ENCODE assay signal across 1 cellular context in the genomic region with DNA sequence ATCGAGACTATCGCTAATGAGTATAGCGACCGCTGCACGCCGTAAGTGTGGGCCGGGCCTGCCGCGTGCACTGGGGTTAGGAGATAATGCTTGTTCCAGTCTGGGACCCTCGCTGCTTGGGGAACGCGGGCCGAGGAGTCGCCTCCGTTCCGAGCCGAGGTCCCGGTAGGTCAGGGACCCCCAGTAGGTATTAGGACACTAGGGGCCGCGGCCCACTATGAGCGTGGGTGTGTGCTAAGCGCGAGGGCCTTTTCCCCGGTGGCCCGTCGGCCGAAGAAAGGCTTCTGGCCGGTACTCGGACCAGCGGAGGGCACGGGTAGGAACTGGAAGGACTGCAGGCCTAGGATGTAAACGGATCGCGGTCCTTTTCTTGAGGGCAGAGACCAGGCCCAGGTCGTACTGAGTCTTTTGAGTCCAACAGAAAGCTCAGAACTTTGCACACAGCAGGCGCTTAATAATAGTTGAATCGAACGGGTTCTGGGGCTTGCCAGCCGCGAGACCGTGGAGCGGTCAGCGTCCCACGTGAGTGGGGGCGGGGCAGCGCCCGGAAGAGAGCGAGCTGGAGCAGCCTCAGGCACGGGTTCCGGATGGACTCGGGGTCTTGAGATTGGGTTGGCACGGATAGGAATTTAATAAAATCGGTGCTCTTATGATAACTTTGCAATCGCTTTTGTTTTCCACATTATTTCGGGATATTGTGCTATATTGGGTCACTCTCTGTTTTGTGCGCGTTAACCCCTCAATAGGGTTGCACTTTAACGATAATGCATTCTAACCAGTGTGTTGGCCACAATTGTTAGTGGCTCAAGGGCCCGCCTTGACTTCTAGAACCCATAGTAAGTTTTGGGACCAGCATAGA.
TF ChIP-seq lines count a peak whose summit lies in the region.

No MANE protein-coding gene starts in this region.

TF ChIP-seq in HepG2, 621 proteins besides CTCF, POLR2A, EP300 and RAD21 (continued from another document and continues in another):
- peak; percentile 69; the same call in 1 of the 2 replicates for TF ChIP-seq TFE3 (CRISPR knock-in tag; IDR thresholded peaks at IDR 0.05)
- TF ChIP-seq ZNF451 (CRISPR knock-in tag; IDR thresholded peaks at IDR 0.05): no peak
- TF ChIP-seq, protein P1, sequence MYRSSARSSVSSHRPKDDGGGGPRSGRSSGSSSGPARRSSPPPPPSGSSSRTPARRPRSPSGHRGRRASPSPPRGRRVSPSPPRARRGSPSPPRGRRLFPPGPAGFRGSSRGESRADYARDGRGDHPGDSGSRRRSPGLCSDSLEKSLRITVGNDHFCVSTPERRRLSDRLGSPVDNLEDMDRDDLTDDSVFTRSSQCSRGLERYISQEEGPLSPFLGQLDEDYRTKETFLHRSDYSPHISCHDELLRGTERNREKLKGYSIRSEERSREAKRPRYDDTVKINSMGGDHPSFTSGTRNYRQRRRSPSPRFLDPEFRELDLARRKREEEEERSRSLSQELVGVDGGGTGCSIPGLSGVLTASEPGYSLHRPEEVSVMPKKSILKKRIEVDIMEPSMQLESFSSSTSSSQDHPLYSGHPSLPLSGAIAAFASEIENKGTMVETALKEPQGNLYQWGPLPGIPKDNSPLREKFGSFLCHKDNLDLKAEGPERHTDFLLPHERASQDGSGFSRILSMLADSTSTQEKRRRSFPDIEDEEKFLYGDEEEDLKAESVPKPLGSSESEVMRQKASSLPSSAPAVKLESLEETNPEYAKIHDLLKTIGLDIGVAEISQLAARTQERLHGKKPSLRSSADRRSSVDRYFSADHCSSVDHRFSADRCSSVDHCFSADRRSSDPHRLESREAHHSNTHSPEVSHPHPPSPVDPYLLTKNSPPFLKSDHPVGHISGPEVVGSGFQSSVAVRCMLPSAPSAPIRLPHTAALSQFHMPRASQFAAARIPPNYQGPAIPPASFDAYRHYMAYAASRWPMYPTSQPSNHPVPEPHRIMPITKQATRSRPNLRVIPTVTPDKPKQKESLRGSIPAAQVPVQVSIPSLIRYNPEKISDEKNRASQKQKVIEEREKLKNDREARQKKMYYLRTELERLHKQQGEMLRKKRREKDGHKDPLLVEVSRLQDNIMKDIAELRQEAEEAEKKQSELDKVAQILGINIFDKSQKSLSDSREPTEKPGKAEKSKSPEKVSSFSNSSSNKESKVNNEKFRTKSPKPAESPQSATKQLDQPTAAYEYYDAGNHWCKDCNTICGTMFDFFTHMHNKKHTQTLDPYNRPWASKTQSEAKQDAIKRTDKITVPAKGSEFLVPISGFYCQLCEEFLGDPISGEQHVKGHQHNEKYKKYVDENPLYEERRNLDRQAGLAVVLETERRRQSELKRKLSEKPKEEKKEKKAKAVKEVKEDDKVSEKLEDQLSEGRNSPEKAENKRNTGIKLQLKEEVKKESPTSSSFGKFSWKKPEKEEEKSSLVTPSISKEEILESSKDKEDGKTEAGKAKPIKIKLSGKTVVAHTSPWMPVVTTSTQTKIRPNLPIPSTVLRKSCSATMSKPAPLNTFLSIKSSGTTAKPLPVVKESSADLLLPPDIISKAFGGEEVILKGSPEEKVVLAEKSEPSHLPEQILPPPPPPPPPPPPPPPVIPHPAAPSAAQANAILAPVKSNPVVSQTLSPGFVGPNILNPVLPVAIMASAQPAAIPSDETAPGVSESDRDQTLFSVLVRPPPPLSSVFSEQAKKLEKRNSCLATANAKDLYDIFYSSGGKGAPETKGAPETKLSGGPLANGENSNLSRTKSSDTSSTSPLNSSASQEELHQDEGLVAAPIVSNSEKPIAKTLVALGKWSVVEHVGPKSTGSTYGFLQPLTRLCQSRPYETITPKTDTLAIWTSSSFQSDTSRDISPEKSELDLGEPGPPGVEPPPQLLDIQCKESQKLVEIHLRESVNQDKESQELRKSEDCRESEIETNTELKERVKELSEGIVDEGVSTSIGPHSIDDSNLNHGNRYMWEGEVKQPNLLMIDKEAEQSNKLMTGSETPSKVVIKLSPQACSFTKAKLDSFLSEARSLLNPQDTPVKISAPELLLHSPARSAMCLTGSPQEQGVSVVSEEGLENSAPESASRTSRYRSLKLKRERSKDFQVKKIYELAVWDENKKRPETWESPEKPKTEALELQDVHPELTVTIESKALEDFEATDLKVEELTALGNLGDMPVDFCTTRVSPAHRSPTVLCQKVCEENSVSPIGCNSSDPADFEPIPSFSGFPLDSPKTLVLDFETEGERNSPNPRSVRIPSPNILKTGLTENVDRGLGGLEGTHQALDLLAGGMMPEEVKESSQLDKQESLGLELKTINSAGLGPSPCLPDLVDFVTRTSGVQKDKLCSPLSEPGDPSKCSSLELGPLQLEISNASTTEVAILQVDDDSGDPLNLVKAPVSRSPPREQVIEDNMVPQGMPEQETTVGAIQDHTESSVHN (CRISPR knock-in tag; IDR thresholded peaks at IDR 0.05): no peak
- no peak for TF ChIP-seq ZNF530 (CRISPR knock-in tag; IDR thresholded peaks at IDR 0.05; ENCODE audit: low read depth)
- TF ChIP-seq MTA1 (CRISPR knock-in tag; IDR thresholded peaks at IDR 0.05; ENCODE audit: borderline replicate concordance): no peak
- TF ChIP-seq ATF6 (CRISPR knock-in tag; conservative IDR thresholded peaks at IDR 0.05): no peak
- no peak for TF ChIP-seq ZNF672 (CRISPR knock-in tag; IDR thresholded peaks at IDR 0.05)
- no peak for TF ChIP-seq CBX1 (IDR thresholded peaks at IDR 0.05; ENCODE audit: low read depth)
- TF ChIP-seq PLRG1 (conservative IDR thresholded peaks at IDR 0.05): no peak
- TF ChIP-seq SALL2 (CRISPR knock-in tag; IDR thresholded peaks at IDR 0.05): peak; percentile 7; the same call in 1 of the 2 replicates
- TF ChIP-seq PHF21A (CRISPR knock-in tag; IDR thresholded peaks at IDR 0.05): peak; percentile 23; the same call in 1 of the 2 replicates
- TF ChIP-seq ZNF605 (CRISPR knock-in tag; IDR thresholded peaks at IDR 0.05): peak; percentile 17; the same call in 1 of the 2 replicates
- TF ChIP-seq HMGA1 (CRISPR knock-in tag; conservative IDR thresholded peaks at IDR 0.05): no peak
- no peak for TF ChIP-seq KLF6 (CRISPR knock-in tag; IDR thresholded peaks at IDR 0.05)
- no peak for TF ChIP-seq FOSL2 (CRISPR knock-in tag; IDR thresholded peaks at IDR 0.05)
- no peak for TF ChIP-seq ZNF232 (CRISPR knock-in tag; IDR thresholded peaks at IDR 0.05; ENCODE audit: borderline replicate concordance)
- TF ChIP-seq HOXA5 (CRISPR knock-in tag; IDR thresholded peaks at IDR 0.05): no peak
- TF ChIP-seq ZNF652 (CRISPR knock-in tag; IDR thresholded peaks at IDR 0.05; ENCODE audit: borderline replicate concordance, low read depth): no peak
- no peak for TF ChIP-seq NBN (conservative IDR thresholded peaks at IDR 0.05)
- no peak for TF ChIP-seq STAT5B (CRISPR knock-in tag; IDR thresholded peaks at IDR 0.05)
- no peak for TF ChIP-seq NR1H2 (CRISPR knock-in tag; IDR thresholded peaks at IDR 0.05; ENCODE audit: borderline replicate concordance, low read depth)
- no peak for TF ChIP-seq ZFP62 (CRISPR knock-in tag; IDR thresholded peaks at IDR 0.05)
- TF ChIP-seq ZSCAN20 (CRISPR knock-in tag; IDR thresholded peaks at IDR 0.05; ENCODE audit: borderline replicate concordance): 0 out of 2 replicates have a peak, but pooled peaks have one; percentile 40
- no peak for TF ChIP-seq ZNF33A (CRISPR knock-in tag; IDR thresholded peaks at IDR 0.05; ENCODE audit: borderline replicate concordance)
- TF ChIP-seq SMARCC2 (IDR thresholded peaks at IDR 0.05): no peak
- no peak for TF ChIP-seq RNF219 (CRISPR knock-in tag; IDR thresholded peaks at IDR 0.05)
- peak; percentile 97 for TF ChIP-seq AGO2 (optimal IDR thresholded peaks at IDR 0.05; ENCODE audit: low read depth, low read length)
- no peak for TF ChIP-seq ZNF224 (CRISPR knock-in tag; IDR thresholded peaks at IDR 0.05)
- TF ChIP-seq ATF2 (CRISPR knock-in tag; IDR thresholded peaks at IDR 0.05): no peak
- peak; percentile 27 for TF ChIP-seq AGO1 (IDR thresholded peaks at IDR 0.05; ENCODE audit: low read depth, low read length, poor library complexity, severe bottlenecking)
- TF ChIP-seq ZFP36L2 (CRISPR knock-in tag; IDR thresholded peaks at IDR 0.05): no peak
- TF ChIP-seq, protein P2, sequence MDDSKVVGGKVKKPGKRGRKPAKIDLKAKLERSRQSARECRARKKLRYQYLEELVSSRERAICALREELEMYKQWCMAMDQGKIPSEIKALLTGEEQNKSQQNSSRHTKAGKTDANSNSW (CRISPR knock-in tag; IDR thresholded peaks at IDR 0.05; ENCODE audit: borderline replicate concordance): no peak
- TF ChIP-seq ISX (CRISPR knock-in tag; conservative IDR thresholded peaks at IDR 0.05): no peak
- no peak; the same call in 1 of the 2 replicates for TF ChIP-seq HNRNPL (IDR thresholded peaks at IDR 0.05; ENCODE audit: low read depth, low read length)
- TF ChIP-seq E2F1 (CRISPR knock-in tag; IDR thresholded peaks at IDR 0.05): no peak
- TF ChIP-seq FOXA1 (IDR thresholded peaks at IDR 0.05): no peak
- no peak for TF ChIP-seq FOXA1 (CRISPR knock-in tag; IDR thresholded peaks at IDR 0.05)
- TF ChIP-seq ARID2 (CRISPR knock-in tag; IDR thresholded peaks at IDR 0.05; ENCODE audit: borderline replicate concordance): no peak
- TF ChIP-seq, protein P3, sequence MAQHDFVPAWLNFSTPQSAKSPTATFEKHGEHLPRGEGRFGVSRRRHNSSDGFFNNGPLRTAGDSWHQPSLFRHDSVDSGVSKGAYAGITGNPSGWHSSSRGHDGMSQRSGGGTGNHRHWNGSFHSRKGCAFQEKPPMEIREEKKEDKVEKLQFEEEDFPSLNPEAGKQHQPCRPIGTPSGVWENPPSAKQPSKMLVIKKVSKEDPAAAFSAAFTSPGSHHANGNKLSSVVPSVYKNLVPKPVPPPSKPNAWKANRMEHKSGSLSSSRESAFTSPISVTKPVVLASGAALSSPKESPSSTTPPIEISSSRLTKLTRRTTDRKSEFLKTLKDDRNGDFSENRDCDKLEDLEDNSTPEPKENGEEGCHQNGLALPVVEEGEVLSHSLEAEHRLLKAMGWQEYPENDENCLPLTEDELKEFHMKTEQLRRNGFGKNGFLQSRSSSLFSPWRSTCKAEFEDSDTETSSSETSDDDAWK (CRISPR knock-in tag; IDR thresholded peaks at IDR 0.05): no peak
- no peak for TF ChIP-seq POLR2AphosphoS5 (IDR thresholded peaks at IDR 0.05; ENCODE audit: low read depth, low read length)
- TF ChIP-seq MTF1 (CRISPR knock-in tag; IDR thresholded peaks at IDR 0.05): no peak
- TF ChIP-seq ATF7 (IDR thresholded peaks at IDR 0.05): no peak
- TF ChIP-seq ATF7 (CRISPR knock-in tag; IDR thresholded peaks at IDR 0.05): no peak
- no peak for TF ChIP-seq ZNF30 (CRISPR knock-in tag; IDR thresholded peaks at IDR 0.05)
- peak; percentile 12 for TF ChIP-seq ASH2L (IDR thresholded peaks at IDR 0.05; ENCODE audit: insufficient read length, low read depth, low read length)
- no peak for TF ChIP-seq NCOA1 (CRISPR knock-in tag; IDR thresholded peaks at IDR 0.05)
